Comparison of ENCODE assay signal across 8 cellular contexts in the genomic region with DNA sequence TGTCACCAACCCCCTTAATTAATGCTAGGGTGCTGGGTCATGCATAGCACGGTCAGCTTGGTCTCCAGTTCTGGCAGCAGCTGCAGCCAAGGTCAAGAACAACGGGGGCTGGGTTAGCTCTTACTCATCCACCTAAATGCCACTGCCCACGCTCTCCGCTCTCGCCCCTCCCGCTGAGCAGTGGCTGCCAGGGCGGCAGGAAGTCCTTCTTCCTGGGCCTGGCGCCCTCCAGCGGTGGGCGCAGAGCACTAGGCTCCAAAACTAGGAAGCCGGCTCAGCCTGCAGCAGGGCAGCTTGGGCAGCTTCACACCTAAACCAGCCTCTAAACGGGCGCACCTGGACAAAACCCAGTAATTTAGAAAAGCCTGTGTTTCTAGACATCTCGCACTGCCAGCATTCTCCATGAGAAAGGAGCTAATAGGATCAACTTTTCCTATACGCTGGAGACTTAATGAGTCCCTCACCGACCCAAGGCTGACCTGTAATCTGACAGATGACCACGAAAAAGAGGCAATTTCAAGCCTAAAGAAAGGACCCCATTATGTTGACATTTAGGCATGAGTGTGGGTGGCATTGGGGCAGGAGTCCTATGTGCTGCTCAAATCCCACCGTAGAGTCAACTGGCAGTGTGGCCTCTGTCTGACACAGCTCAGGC.
A peak's percentile ranks its signal among the peaks of the same experiment; 100 is the strongest.
DNase-seq lines count a peak whose midpoint lies in the region; ATAC-seq and TF ChIP-seq lines count a peak whose summit lies in the region.

No MANE protein-coding gene starts in this region.

- TF ChIP-seq CTCF in AG04449 (IDR thresholded peaks at IDR 0.05; ENCODE audit: insufficient read depth, low read length, missing control alignments): peak; percentile 83

- DNase-seq in AG04449 (ENCODE audit: low read depth, low spot score): peak; percentile 12
- DNase-seq in HS-5 (ENCODE audit: low read depth): peak; percentile 14
- DNase-seq in NT2/D1 (ENCODE audit: low read depth, low spot score): peak; percentile 85
- DNase-seq in activated CD8-positive, alpha-beta memory T cell treated with anti-CD3 and anti-CD28 coated beads, Interleukin-2, amount 50 U/mL, for 4 hours: peak; percentile 63
- DNase-seq in epithelial cell of prostate (ENCODE audit: low read depth, low spot score): peak; percentile 18
- peak; percentile 94 for DNase-seq in myocyte (ENCODE audit: low read depth)
- peak; percentile 43 for DNase-seq in stimulated activated CD8-positive, alpha-beta memory T cell treated with anti-CD3 and anti-CD28 coated beads, Interleukin-7, amount 100 ng/mL, for 24 hours (ENCODE audit: low read depth)

- no peak overlapping the region for H3K4me3 ChIP-seq in AG04449 (ENCODE audit: low read depth, low read length)
- H3K4me3 ChIP-seq in NT2/D1 (ENCODE audit: insufficient read length, low read depth): no peak overlapping the region

- CTCF ChIA-PET in AG04449 (lab: Yijun Ruan, JAX): interaction anchor here (0.6 to 8.7 kb wide), 41 partner anchors 8 to 317 kb away, joined by 3 to 162 read pairs (median 5); no protein-coding TSS in a partner anchor

- no peaks in the 10 kb centered on the region for H3K36me3 ChIP-seq in NT2/D1 (ENCODE audit: insufficient read depth, insufficient read length, low read length)

- peaks cover 16% of the 10 kb centered on the region for H3K4me1 ChIP-seq in NT2/D1 (ENCODE audit: insufficient read depth, insufficient read length)

- H3K9me3 ChIP-seq in NT2/D1 (ENCODE audit: insufficient read depth, low read length): peaks cover 5% of the 10 kb centered on the region; the same call in 1 of the 2 replicates

- POLR2A ChIA-PET in AG04449 (lab: Yijun Ruan, JAX): no interaction called here

- H3K27me3 ChIP-seq in NT2/D1 (ENCODE audit: insufficient read depth, insufficient read length): peaks cover 8% of the 10 kb centered on the region

- peak overlapping the region; percentile 57 for H3K9ac ChIP-seq in NT2/D1 (ENCODE audit: insufficient read length, low read depth)

- no peak overlapping the region for H3K27ac ChIP-seq in epithelial cell of prostate

- peak; percentile 72 for ATAC-seq in GM18868 (IDR thresholded peaks at IDR 0.05; ENCODE audit: unreplicated experiment)

Comparison
In these comparisons a context has a peak if more than half of its experiments do, and no peak if none do; other contexts are left out.
1. DNase-seq: peak in every context shown above with its lines; median percentile 94 in myocyte; 85 in NT2/D1; 63 in activated CD8-positive, alpha-beta memory T cell treated with anti-CD3 and anti-CD28 coated beads, Interleukin-2, amount 50 U/mL, for 4 hours; 43 in stimulated activated CD8-positive, alpha-beta memory T cell treated with anti-CD3 and anti-CD28 coated beads, Interleukin-7, amount 100 ng/mL, for 24 hours; 18 in epithelial cell of prostate; 14 in HS-5; 12 in AG04449.